Comparison of ENCODE assay signal across 8 cellular contexts in the genomic region with DNA sequence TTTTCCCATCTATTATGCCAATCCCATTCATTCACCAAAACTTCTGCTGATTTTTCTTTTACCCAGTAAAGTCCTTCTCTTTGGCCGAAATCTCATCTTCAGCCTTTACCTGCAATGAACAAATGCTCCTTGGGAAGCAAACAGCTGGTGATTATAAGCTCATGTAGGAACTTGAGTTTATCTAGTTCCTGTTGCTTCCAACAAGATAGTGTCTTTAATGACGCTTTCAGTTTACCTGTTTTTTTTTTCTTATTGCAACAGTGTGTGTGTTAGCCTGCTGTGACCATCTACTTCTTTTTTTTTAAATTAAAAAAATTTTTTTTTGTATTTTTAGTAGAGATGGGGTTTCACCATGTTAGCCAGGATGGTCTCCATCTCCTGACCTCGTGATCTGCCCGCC.
"Had no signal": no experiment of that assay in that cellular context is flagged by ENCODE, and none has a peak within 500 bp of the region (broad histone marks: within the 10 kb centered on the region; RNA-seq: fewer than 3 reads in every experiment).

No MANE protein-coding gene starts in this region.

- H3K4me3 ChIP-seq: GM12878 had no signal

- ATAC-seq: GM12878 had no signal

- FAIRE-seq: G401.6, GM12878, GM12891, GM12892, GM18507, GM19239 had no signal

- DNase-seq: GDM1, GF-D8 had no signal
